ENCODE assay signal across 8 cellular contexts in the genomic region with DNA sequence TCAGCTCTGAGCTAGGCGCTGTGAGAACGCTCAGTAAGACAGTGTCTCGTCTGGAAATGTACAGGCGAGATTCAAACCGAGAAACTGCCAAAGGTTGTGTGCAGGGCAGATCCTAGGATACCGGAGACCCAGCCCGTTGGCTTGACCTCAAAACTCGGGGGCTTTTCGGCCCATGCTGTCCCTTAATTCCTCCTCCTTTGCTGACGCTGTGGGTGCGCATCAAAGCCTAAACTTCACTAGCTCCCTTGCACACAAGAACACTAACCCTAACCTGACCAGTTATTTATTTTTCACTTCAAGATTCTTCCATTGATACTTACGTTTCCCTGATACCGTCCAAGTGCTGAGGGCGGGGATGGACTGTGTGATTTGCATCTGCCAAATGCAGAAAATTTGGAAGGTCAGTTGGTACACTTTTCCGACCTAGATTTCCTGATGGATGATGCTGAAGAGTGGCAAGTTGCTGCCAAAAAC. TPM values are rescaled to one million over a fixed set of nuclear protein-coding genes. Genes with fewer than 3 reads are reported as not detected.
DNase-seq lines count a peak whose midpoint lies in the region; ATAC-seq, FAIRE-seq and TF ChIP-seq lines count a peak whose summit lies in the region.

No MANE protein-coding gene starts in this region.

- WGBS in GM12878 (ENCODE audit: insufficient coverage, insufficient replicate concordance, low lambda C conversion rate, missing lambda C conversion rate), result 6% methylated on average over 15 of the region's 15 CpGs
- WGBS in HepG2 (ENCODE audit: low lambda C conversion rate), result 3% methylated on average over 15 of the region's 15 CpGs

- TF ChIP-seq POLR2A in GM12878 (IDR thresholded peaks at IDR 0.05; ENCODE audit: low read depth, low read length) (no peak), HepG2 (IDR thresholded peaks at IDR 0.05; ENCODE audit: insufficient read depth in 1 of 2, low read depth in 2 of 2, low read length in 2 of 2) (no peak)

- H3K9me3 ChIP-seq in GM12878 (replicated peaks; ENCODE audit: control insufficient read depth, insufficient read depth, low read length), result peaks cover 2% of the 10 kb centered on the region; the same call in 1 of the 3 replicates
- no peaks in the 10 kb centered on the region for H3K9me3 ChIP-seq in HepG2 (ENCODE audit: low read length)

- peak overlapping the region; percentile 85 for H3K4me3 ChIP-seq in GM12878
- peak overlapping the region; percentile 78 to 94 (median 88) for H3K4me3 ChIP-seq in HepG2 (replicated peaks in 1 of 3; ENCODE audit: insufficient read depth in 1 of 3, low read depth in 2 of 3, low read length in 3 of 3)

- peak overlapping the region; percentile 98 for H3K27ac Mint-ChIP-seq in activated naive CD4-positive, alpha-beta T cell treated with anti-CD3 and anti-CD28 coated beads for 36 hours
- peak overlapping the region; percentile 85 for H3K27ac Mint-ChIP-seq in type B pancreatic cell

- RAD21 ChIA-PET in GM12878 (lab: Charles Lee; ENCODE audit: unreplicated experiment), result interaction anchor here (1.1 to 4.5 kb wide), 10 partner anchors 16 to 209 kb away, joined by 3 to 28 read pairs (median 4); no protein-coding TSS in a partner anchor

- TF ChIP-seq EP300 in GM12878 (IDR thresholded peaks at IDR 0.05; ENCODE audit: borderline replicate concordance in 1 of 2, control insufficient read depth in 1 of 2, low read depth in 2 of 2, low read length in 2 of 2) (no peak), HepG2 (IDR thresholded peaks at IDR 0.05; ENCODE audit: low read depth in 2 of 2, low read length in 2 of 2) (no peak), HepG2 (CRISPR knock-in tag; IDR thresholded peaks at IDR 0.05; ENCODE audit: borderline replicate concordance) (no peak)

- H2AFZ ChIP-seq in GM12878 (ENCODE audit: control insufficient read depth, low read depth, low read length) (peak overlapping the region; percentile 98), HepG2 (ENCODE audit: low read length) (peak overlapping the region; percentile 55)

- no peaks in the 10 kb centered on the region for H3K9me3 Mint-ChIP-seq in activated naive CD4-positive, alpha-beta T cell treated with anti-CD3 and anti-CD28 coated beads for 36 hours
- no peaks in the 10 kb centered on the region for H3K9me3 Mint-ChIP-seq in type B pancreatic cell

- CTCF ChIA-PET in activated naive CD4-positive, alpha-beta T cell treated with anti-CD3 and anti-CD28 coated beads for 36 hours (lab: Charles Lee), result interaction anchor here (1.0 to 4.6 kb wide), 9 partner anchors 11 to 92 kb away, joined by 3 to 27 read pairs (median 7); no protein-coding TSS in a partner anchor
- CTCF ChIA-PET in GM12878 (lab: Yijun Ruan, JAX) (interaction anchor here (0.6 to 4.3 kb wide), 10 partner anchors 29 to 434 kb away, joined by 3 to 44 read pairs (median 3); partner anchors contain the start of gene NFU1), HepG2 (lab: Yijun Ruan, JAX; ENCODE audit: low intra/inter-chr PET ratio, low total read pairs) (no interaction called here)

- H3K27ac ChIP-seq in GM12878 (ENCODE audit: control insufficient read depth, insufficient read depth) (peak overlapping the region; percentile 94), HepG2 (ENCODE audit: extremely low read length, insufficient read depth, low read length) (peak overlapping the region; percentile 92)

- TF ChIP-seq CTCF in GM12878 (IDR thresholded peaks at IDR 0.05 in 2 of 3, conservative IDR thresholded peaks at IDR 0.05 in 1 of 3; ENCODE audit: control insufficient read depth in 2 of 3, extremely low read depth in 1 of 3, insufficient read depth in 1 of 3, low read depth in 3 of 3, low read length in 3 of 3) (no peak), HepG2 (CRISPR knock-in tag; IDR thresholded peaks at IDR 0.05) (no peak), type B pancreatic cell (conservative IDR thresholded peaks at IDR 0.05) (no peak)

- H3K79me2 ChIP-seq in GM12878 (ENCODE audit: control insufficient read depth, insufficient read depth, low read length) (peaks cover 54% of the 10 kb centered on the region), HepG2 (ENCODE audit: insufficient read depth, low read length) (peaks cover 33% of the 10 kb centered on the region)

- peak overlapping the region; percentile 89 for H3K9ac ChIP-seq in GM12878 (ENCODE audit: control insufficient read depth, insufficient read depth, low read length)
- peak overlapping the region; percentile 91 for H3K9ac ChIP-seq in HepG2 (ENCODE audit: insufficient read depth, low read depth, low read length)

- TF ChIP-seq RAD21 in GM12878 (IDR thresholded peaks at IDR 0.05; ENCODE audit: insufficient read depth, low read depth, low read length) (no peak), HepG2 (CRISPR knock-in tag; IDR thresholded peaks at IDR 0.05) (no peak)

- no peaks in the 10 kb centered on the region for H3K36me3 ChIP-seq in GM12878 (ENCODE audit: control insufficient read depth in 2 of 2, insufficient read depth in 2 of 2, low read length in 1 of 2)
- no peaks in the 10 kb centered on the region for H3K36me3 ChIP-seq in HepG2 (replicated peaks in 1 of 2; ENCODE audit: control insufficient read depth in 1 of 2, insufficient read depth in 2 of 2, low read length in 2 of 2)

- H3K4me2 ChIP-seq in GM12878 (ENCODE audit: control insufficient read depth, insufficient read depth) (peak overlapping the region; percentile 94), HepG2 (ENCODE audit: low read depth, low read length) (peak overlapping the region; percentile 96)

- H3K4me3 Mint-ChIP-seq in activated naive CD4-positive, alpha-beta T cell treated with anti-CD3 and anti-CD28 coated beads for 36 hours, result peak overlapping the region; percentile 81
- peak overlapping the region; percentile 90 for H3K4me3 Mint-ChIP-seq in type B pancreatic cell

- POLR2A ChIA-PET in GM12878 (lab: Charles Lee) (interaction anchor here (0.6 to 3.1 kb wide), 12 partner anchors 29 to 481 kb away, joined by 3 to 12 read pairs (median 4); partner anchors contain the start of gene NFU1), HepG2 (lab: Yijun Ruan, JAX) (interaction anchor here (1.0 to 3.3 kb wide), 6 partner anchors 40 to 561 kb away, joined by 3 to 15 read pairs (median 4); no protein-coding TSS in a partner anchor)

- FAIRE-seq in GM12878 (lab: Jason Lieb, UNC) (no peak), HepG2 (lab: Jason Lieb, UNC) (no peak)

- in situ Hi-C loops in GM12878 (cut with MboI) (no loop called here), HepG2 (cut with HindIII; ENCODE audit: extremely low pct_ligation_motif_present, low pct_unique_long_range_greater_than_20kb) (no loop called here)

- H3K36me3 Mint-ChIP-seq in activated naive CD4-positive, alpha-beta T cell treated with anti-CD3 and anti-CD28 coated beads for 36 hours (ENCODE audit: low read depth), result peaks cover 16% of the 10 kb centered on the region
- H3K36me3 Mint-ChIP-seq in type B pancreatic cell, result peaks cover 3% of the 10 kb centered on the region

- no peaks in the 10 kb centered on the region for H3K27me3 Mint-ChIP-seq in activated naive CD4-positive, alpha-beta T cell treated with anti-CD3 and anti-CD28 coated beads for 36 hours (ENCODE audit: low read depth)
- H3K27me3 Mint-ChIP-seq in type B pancreatic cell, result no peaks in the 10 kb centered on the region

- H3K4me1 Mint-ChIP-seq in activated naive CD4-positive, alpha-beta T cell treated with anti-CD3 and anti-CD28 coated beads for 36 hours (ENCODE audit: low read depth), result peaks cover 42% of the 10 kb centered on the region
- peaks cover 35% of the 10 kb centered on the region for H3K4me1 Mint-ChIP-seq in type B pancreatic cell (ENCODE audit: unreplicated experiment)

- H3K27me3 ChIP-seq in GM12878 (replicated peaks in 1 of 2; ENCODE audit: control insufficient read depth in 2 of 2, insufficient read depth in 2 of 2, low read length in 1 of 2) (no peaks in the 10 kb centered on the region), HepG2 (ENCODE audit: control insufficient read depth in 1 of 2, insufficient read depth in 2 of 2, low read length in 2 of 2) (peaks cover 0 to 3% of the 10 kb centered on the region in 2 experiments; a peak in 1 of 5 replicates)

- intact Hi-C loops in activated naive CD4-positive, alpha-beta T cell treated with anti-CD3 and anti-CD28 coated beads for 36 hours (cut with micrococcal nuclease), result loop anchor here (2.0 to 5.0 kb wide), 8 partner anchors 38 to 603 kb away; partner anchors contain the start of genes GFPT1, NFU1, PCBP1 and SNRNP27
- intact Hi-C loops in GM12878 (cut with micrococcal nuclease; ENCODE audit: unreplicated experiment), result loop anchor here (2.0 to 10.0 kb wide), 5 partner anchors 62 to 1270 kb away; partner anchors contain the start of gene GFPT1
- intact Hi-C loops in HepG2 (cut with micrococcal nuclease; ENCODE audit: unreplicated experiment), result loop anchor here (5.0 kb wide), 3 partner anchors 68 to 183 kb away; partner anchors contain the start of gene GMCL1

- SMC1A ChIA-PET in GM12878 (lab: Charles Lee; ENCODE audit: uncharacterized antibody, unreplicated experiment), result interaction anchor here (0.7 to 4.5 kb wide), 24 partner anchors 8 to 172 kb away, joined by 3 to 25 read pairs (median 5); no protein-coding TSS in a partner anchor

- H4K20me1 ChIP-seq in GM12878 (ENCODE audit: control insufficient read depth, insufficient read depth), result no peaks in the 10 kb centered on the region
- H4K20me1 ChIP-seq in HepG2 (ENCODE audit: insufficient read depth, low read length), result no peaks in the 10 kb centered on the region

- no peak for ATAC-seq in GM12878
- ATAC-seq in HepG2, result no peak
- no peak for ATAC-seq in HG02973 (IDR thresholded peaks at IDR 0.05; ENCODE audit: unreplicated experiment)
- no peak for ATAC-seq in GM18868 (IDR thresholded peaks at IDR 0.05; ENCODE audit: unreplicated experiment)

- BruUV-seq in GM12878 (replicated peaks; lab: Mats Ljungman, UMichigan) (no TSS peak), HepG2 (replicated peaks; lab: Mats Ljungman, UMichigan) (no TSS peak)

- no peak for DNase-seq in activated naive CD4-positive, alpha-beta T cell treated with anti-CD3 and anti-CD28 coated beads for 36 hours
- DNase-seq in activated naive CD4-positive, alpha-beta T cell treated with anti-CD3 and anti-CD28 coated beads, Interleukin-2, amount 50 U/mL, for 16 hours, result no peak
- DNase-seq in GM12878 (ENCODE audit: low read depth, low spot score), result no peak
- no peak for DNase-seq in HepG2 (ENCODE audit: low spot score)
- no peak for DNase-seq in type B pancreatic cell (ENCODE audit: extremely low spot score, unreplicated experiment)
- no peak for DNase-seq in GF-D8 (lab: John Stamatoyannopoulos, UW)

- peaks cover 29% of the 10 kb centered on the region for H3K4me1 ChIP-seq in GM12878 (ENCODE audit: control insufficient read depth, insufficient read depth, low read length)
- peaks cover 43% of the 10 kb centered on the region for H3K4me1 ChIP-seq in HepG2 (ENCODE audit: insufficient read depth, low read length)

RNA-seq across cellular contexts. Expression of gene AAK1, which starts 1.0 kb away (rescaled TPM):
- total RNA-seq in activated naive CD4-positive, alpha-beta T cell treated with anti-CD3 and anti-CD28 coated beads for 36 hours, result 10 to 100 TPM; 77.4 to 79.5 TPM
- 99.3 and 101 TPM in 2 replicates for total RNA-seq in GM12878 (2013; cell fraction: nucleolus; rRNA removed)
- total RNA-seq in GM12878 (2014; rRNA removed), result 24.5 and 26.0 TPM in 2 replicates
- 15.0 and 15.4 TPM in 2 replicates for total RNA-seq in GM12878 (2014; rRNA removed; fragmentation: Illumina TruSeq; extraction: Trizol)
- 32.9 and 35.0 TPM in 2 replicates for total RNA-seq in GM12878 (2021)
- 8.7 TPM for polyA plus RNA-seq in GM12878 (2011; ENCODE audit: low read depth)
- 10.3 and 12.0 TPM in 2 replicates for polyA plus RNA-seq in GM12878 (2011; rRNA removed)
- polyA plus RNA-seq in GM12878 (2011; cell fraction: cytosol; rRNA removed), result 9.9 and 13.4 TPM in 2 replicates
- 18.1 and 24.2 TPM in 2 replicates for polyA plus RNA-seq in GM12878 (2011; cell fraction: nucleus; rRNA removed)
- polyA plus RNA-seq in GM12878 (2012), result 13.3 and 15.6 TPM in 2 replicates
- 17.6 and 18.1 TPM in 2 replicates for polyA plus RNA-seq in GM12878 (2014; fragmentation: Illumina TruSeq; extraction: Trizol)
- polyA plus RNA-seq in GM12878 (2014; fragmentation: Nextera tagmentation; extraction: Ambion mirVana), result 1 to 10 TPM; 2.9 to 8.0 TPM
- polyA plus RNA-seq in GM12878 (2014; rRNA removed), result 16.9 and 21.0 TPM in 2 replicates
- polyA plus RNA-seq in GM12878 (2016; fragmentation: Nextera tagmentation; extraction: Ambion mirVana), result 10 to 100 TPM; 30.7 to 41.4 TPM
- polyA minus RNA-seq in GM12878 (2011; rRNA and poly(A)+ RNA removed), result 19.1 and 24.8 TPM in 2 replicates
- polyA minus RNA-seq in GM12878 (2011; cell fraction: cytosol; rRNA and poly(A)+ RNA removed), result 12.2 and 13.6 TPM in 2 replicates
- 25.9 and 39.5 TPM in 2 replicates for polyA minus RNA-seq in GM12878 (2011; cell fraction: nucleus; rRNA and poly(A)+ RNA removed)
- 10.3 and 15.2 TPM in 2 replicates for total RNA-seq in HepG2 (2016; rRNA removed; fragmentation: Illumina TruSeq; extraction: Trizol)
- total RNA-seq in HepG2 (2016; cell fraction: cytosol; rRNA removed; fragmentation: Illumina TruSeq; extraction: Trizol; ENCODE audit: low read depth), result 2.4 and 3.1 TPM in 2 replicates
- total RNA-seq in HepG2 (2016; cell fraction: insoluble cytoplasmic fraction; rRNA removed; fragmentation: Illumina TruSeq; extraction: Trizol), result 9.4 and 12.9 TPM in 2 replicates
- 7.2 and 7.6 TPM in 2 replicates for total RNA-seq in HepG2 (2016; cell fraction: membrane; rRNA removed; fragmentation: Illumina TruSeq; extraction: Trizol)
- total RNA-seq in HepG2 (2016; cell fraction: nucleus; rRNA removed; fragmentation: Illumina TruSeq; extraction: Trizol), result 20.2 and 27.8 TPM in 2 replicates
- 9.4 and 9.8 TPM in 2 replicates for polyA plus RNA-seq in HepG2 (2011; rRNA removed)
- polyA plus RNA-seq in HepG2 (2011; cell fraction: cytosol; rRNA removed), result 4.3 and 6.0 TPM in 2 replicates
- 13.6 and 15.8 TPM in 2 replicates for polyA plus RNA-seq in HepG2 (2011; cell fraction: nucleus; rRNA removed)
- polyA plus RNA-seq in HepG2 (2012), result 7.2 and 9.5 TPM in 2 replicates
- 0.59 and 1.3 TPM in 2 replicates for polyA plus RNA-seq in HepG2 (2016; cell fraction: cytosol; fragmentation: Illumina TruSeq; extraction: Trizol; ENCODE audit: low read depth)
- polyA plus RNA-seq in HepG2 (2016; cell fraction: insoluble cytoplasmic fraction; fragmentation: Illumina TruSeq; extraction: Trizol; ENCODE audit: low read depth), result 7.3 and 8.6 TPM in 2 replicates
- polyA plus RNA-seq in HepG2 (2016; cell fraction: membrane; fragmentation: Illumina TruSeq; extraction: Trizol; ENCODE audit: low read depth), result 1.5 and 1.9 TPM in 2 replicates
- 14.2 and 15.4 TPM in 2 replicates for polyA plus RNA-seq in HepG2 (2016; cell fraction: nucleus; fragmentation: Illumina TruSeq; extraction: Trizol; ENCODE audit: insufficient read depth, low read depth)
- polyA minus RNA-seq in HepG2 (2011; rRNA and poly(A)+ RNA removed; ENCODE audit: low replicate concordance), result 8.6 and 11.3 TPM in 2 replicates
- 17.2 and 18.3 TPM in 2 replicates for polyA minus RNA-seq in HepG2 (2011; cell fraction: cytosol; rRNA and poly(A)+ RNA removed)
- 41.1 and 50.6 TPM in 2 replicates for polyA minus RNA-seq in HepG2 (2011; cell fraction: nucleus; rRNA and poly(A)+ RNA removed)
- total RNA-seq in type B pancreatic cell (ENCODE audit: low replicate concordance), result 45.5 and 50.3 TPM in 2 replicates
